In genomic region chr14:95470942-95471499, GRCh38 we compare ENCODE assay signal across 19 cellular contexts. TPM values are rescaled to one million over a fixed set of nuclear protein-coding genes. Genes with fewer than 3 reads are reported as not detected.
A peak's percentile ranks its signal among the peaks of the same experiment; 100 is the strongest.
DNase-seq lines count a peak whose midpoint lies in the region; ATAC-seq and TF ChIP-seq lines count a peak whose summit lies in the region.
"Had no signal": no experiment of that assay in that cellular context is flagged by ENCODE, and none has a peak within 500 bp of the region (broad histone marks: within the 10 kb centered on the region; RNA-seq: fewer than 3 reads in every experiment).

No MANE protein-coding gene starts in this region.

- H3K36me3 ChIP-seq in naive thymus-derived CD4-positive, alpha-beta T cell (ENCODE audit: control insufficient read depth in 2 of 3, insufficient read depth in 3 of 3, low read length in 3 of 3) = peaks cover 0 to 86% (median 6%) of the 10 kb centered on the region in 3 experiments
- H3K36me3 ChIP-seq in uterus (no peaks in the 10 kb centered on the region), neuronal stem cell (replicated peaks in 1 of 2; ENCODE audit: control insufficient read depth in 2 of 2, insufficient read depth in 2 of 2, low read length in 2 of 2) (no peaks in the 10 kb centered on the region)
- H3K36me3 ChIP-seq: MG63 had no signal

- H2BK15ac ChIP-seq in neuronal stem cell (ENCODE audit: low read length) = no peak overlapping the region

- H3K27me3 ChIP-seq in naive thymus-derived CD4-positive, alpha-beta T cell (ENCODE audit: control insufficient read depth in 2 of 2, insufficient read depth in 2 of 2, low read length in 2 of 2) = no peaks in the 10 kb centered on the region
- H3K27me3 ChIP-seq in uterus (no peaks in the 10 kb centered on the region), neuronal stem cell (ENCODE audit: control insufficient read depth in 3 of 3, insufficient read depth in 3 of 3, low read depth in 1 of 3, low read length in 3 of 3) (peaks cover 0 to 20% (median 2%) of the 10 kb centered on the region in 3 experiments)
- H3K27me3 ChIP-seq: MG63, Peyer's patch, upper lobe of right lung had no signal

- TF ChIP-seq CTCF in uterus (IDR thresholded peaks at IDR 0.05) = no peak

- ATAC-seq in activated naive CD4-positive, alpha-beta T cell treated with anti-CD3 and anti-CD28 coated beads, Interleukin-2, amount 50 U/mL, for 72 hours = no peak
- ATAC-seq in central memory CD8-positive, alpha-beta T cell (replicated peaks; ENCODE audit: extremely low read depth, poor library complexity, severe bottlenecking) = no peak
- no peak for ATAC-seq in naive thymus-derived CD4-positive, alpha-beta T cell
- ATAC-seq in esophagus mucosa = no peak
- ATAC-seq: activated CD4-positive, alpha-beta T cell treated with anti-CD3 and anti-CD28 coated beads for 36 hours; HepG2; left lobe of liver; upper lobe of right lung had no signal

- no peak overlapping the region for H2BK5ac ChIP-seq in neuronal stem cell (ENCODE audit: low read length)

- no peak overlapping the region for H2AFZ ChIP-seq in neuronal stem cell (ENCODE audit: low read length)

- H3K4me3 Mint-ChIP-seq in central memory CD8-positive, alpha-beta T cell = no peak overlapping the region
- H3K4me3 Mint-ChIP-seq in naive thymus-derived CD4-positive, alpha-beta T cell = no peak overlapping the region
- H3K4me3 Mint-ChIP-seq: activated CD4-positive, alpha-beta T cell treated with anti-CD3 and anti-CD28 coated beads for 36 hours; activated naive CD4-positive, alpha-beta T cell treated with anti-CD3 and anti-CD28 coated beads, Interleukin-2, amount 50 U/mL, for 24 hours had no signal

- WGBS in neuronal stem cell (ENCODE audit: extremely low coverage in 2 of 2, insufficient read length in 2 of 2, insufficient replicate concordance in 1 of 2), 2 donors = no CpG with 5 or more reads among the region's 5 CpGs

- no peak overlapping the region for H2BK120ac ChIP-seq in neuronal stem cell (ENCODE audit: low read depth, low read length)

- no peak overlapping the region for H3K27ac ChIP-seq in naive thymus-derived CD4-positive, alpha-beta T cell (ENCODE audit: low read depth, low read length)
- H3K27ac ChIP-seq in uterus = peak overlapping the region; percentile 42 to 64
- H3K27ac ChIP-seq in neuronal stem cell (replicated peaks; ENCODE audit: low read length) = no peak overlapping the region
- H3K27ac ChIP-seq: Peyer's patch, upper lobe of right lung had no signal

- no peak overlapping the region for H4K91ac ChIP-seq in neuronal stem cell (ENCODE audit: low read depth, low read length, poor library complexity)

- no peak overlapping the region for H3K9ac ChIP-seq in neuronal stem cell (ENCODE audit: low read depth, low read length, poor library complexity)

- no peaks in the 10 kb centered on the region for H3K4me1 Mint-ChIP-seq in central memory CD8-positive, alpha-beta T cell
- peaks cover 15 to 66% (median 53%) of the 10 kb centered on the region in 7 donors for H3K4me1 Mint-ChIP-seq in naive thymus-derived CD4-positive, alpha-beta T cell

- no peak for DNase-seq in activated naive CD4-positive, alpha-beta T cell treated with anti-CD3 and anti-CD28 coated beads, Interleukin-2, amount 50 U/mL, for 72 hours (ENCODE audit: low spot score in 2 of 2)
- DNase-seq in activated naive CD4-positive, alpha-beta T cell treated with Interleukin-2 at 50 U/mL for 16 hours = no peak
- DNase-seq in central memory CD8-positive, alpha-beta T cell (ENCODE audit: low spot score in 2 of 2) = no peak
- no peak for DNase-seq in naive thymus-derived CD4-positive, alpha-beta T cell
- DNase-seq in uterus = no peak
- DNase-seq in activated CD4-positive, CD25-positive, alpha-beta regulatory T cell treated with anti-CD3 and anti-CD28 coated beads, Interleukin-2, amount 50 U/mL, for 72 hours = no peak
- no peak for DNase-seq in neuronal stem cell (ENCODE audit: low spot score)
- DNase-seq: activated CD4-positive, alpha-beta T cell treated with anti-CD3 and anti-CD28 coated beads for 36 hours; GOT3; NCI-H146; NCI-H226; Peyer's patch; stimulated activated CD4-positive, alpha-beta T cell treated with anti-CD3 and anti-CD28 coated beads, Interleukin-12 subunit alpha, Interleukin-12 subunit beta, amount 100 ng/mL, for 4 hours; upper lobe of right lung had no signal

- no peak overlapping the region for H3K23ac ChIP-seq in neuronal stem cell (ENCODE audit: low read depth, low read length, poor library complexity)

- CTCF ChIA-PET in naive thymus-derived CD4-positive, alpha-beta T cell (lab: Charles Lee) = interaction anchor here (1.4 kb wide), 1 partner anchor 56 kb away, joined by 4 read pairs; no protein-coding TSS in a partner anchor

- no peaks in the 10 kb centered on the region for H3K9me3 ChIP-seq in naive thymus-derived CD4-positive, alpha-beta T cell (ENCODE audit: control insufficient read depth in 2 of 3, low read length in 3 of 3)
- no peaks in the 10 kb centered on the region for H3K9me3 ChIP-seq in uterus
- no peaks in the 10 kb centered on the region for H3K9me3 ChIP-seq in neuronal stem cell (replicated peaks in 1 of 2; ENCODE audit: control insufficient read depth in 2 of 2, insufficient read depth in 1 of 2, low read depth in 1 of 2, low read length in 2 of 2)
- H3K9me3 ChIP-seq: MG63, Peyer's patch, upper lobe of right lung had no signal

- intact Hi-C loops in naive thymus-derived CD4-positive, alpha-beta T cell (cut with micrococcal nuclease) = no loop called here
- intact Hi-C loops in uterus (cut with DNase I; ENCODE audit: low total_unique reads) = no loop called here

- no peaks in the 10 kb centered on the region for H3K9me3 Mint-ChIP-seq in activated naive CD4-positive, alpha-beta T cell treated with anti-CD3 and anti-CD28 coated beads, Interleukin-2, amount 50 U/mL, for 72 hours
- no peaks in the 10 kb centered on the region for H3K9me3 Mint-ChIP-seq in central memory CD8-positive, alpha-beta T cell
- no peaks in the 10 kb centered on the region for H3K9me3 Mint-ChIP-seq in naive thymus-derived CD4-positive, alpha-beta T cell
- H3K9me3 Mint-ChIP-seq: activated naive CD4-positive, alpha-beta T cell treated with anti-CD3 and anti-CD28 coated beads, Interleukin-2, amount 50 U/mL, for 24 hours had no signal

- peaks cover 9 to 28% of the 10 kb centered on the region in 2 donors for H3K36me3 Mint-ChIP-seq in activated naive CD4-positive, alpha-beta T cell treated with anti-CD3 and anti-CD28 coated beads, Interleukin-2, amount 50 U/mL, for 72 hours
- H3K36me3 Mint-ChIP-seq in central memory CD8-positive, alpha-beta T cell (ENCODE audit: insufficient read depth) = peaks cover 30% of the 10 kb centered on the region
- H3K36me3 Mint-ChIP-seq in naive thymus-derived CD4-positive, alpha-beta T cell = peaks cover 13 to 61% (median 39%) of the 10 kb centered on the region in 5 donors

- H2BK12ac ChIP-seq in neuronal stem cell (ENCODE audit: low read length) = no peak overlapping the region

- no peak overlapping the region for H3K4me3 ChIP-seq in naive thymus-derived CD4-positive, alpha-beta T cell (ENCODE audit: low read length)
- H3K4me3 ChIP-seq in uterus (no peak overlapping the region), neuronal stem cell (ENCODE audit: low read length in 2 of 2) (no peak overlapping the region)
- H3K4me3 ChIP-seq: MG63, Peyer's patch, upper lobe of right lung had no signal

- no peak overlapping the region for H3K18ac ChIP-seq in neuronal stem cell (ENCODE audit: low read length)

- no peaks in the 10 kb centered on the region for H3K27me3 Mint-ChIP-seq in central memory CD8-positive, alpha-beta T cell
- H3K27me3 Mint-ChIP-seq in naive thymus-derived CD4-positive, alpha-beta T cell = no peaks in the 10 kb centered on the region
- H3K27me3 Mint-ChIP-seq: activated CD4-positive, alpha-beta T cell treated with anti-CD3 and anti-CD28 coated beads for 36 hours; activated naive CD4-positive, alpha-beta T cell treated with anti-CD3 and anti-CD28 coated beads, Interleukin-2, amount 50 U/mL, for 24 hours had no signal

- no peaks in the 10 kb centered on the region for H3K79me1 ChIP-seq in neuronal stem cell (ENCODE audit: low read depth, low read length)

- TF ChIP-seq POLR2A in uterus (IDR thresholded peaks at IDR 0.05) = no peak

- H2AK5ac ChIP-seq in neuronal stem cell (ENCODE audit: low read depth, low read length) = no peak overlapping the region

- H3K4me1 ChIP-seq in naive thymus-derived CD4-positive, alpha-beta T cell (ENCODE audit: control insufficient read depth in 2 of 2, insufficient read depth in 2 of 2, low read length in 2 of 2) = peaks cover 0 to 21% of the 10 kb centered on the region in 2 donors
- H3K4me1 ChIP-seq in uterus (peaks cover 0 to 11% of the 10 kb centered on the region in 2 donors), neuronal stem cell (ENCODE audit: control insufficient read depth in 2 of 2, insufficient read depth in 1 of 2, low read depth in 1 of 2, low read length in 2 of 2) (peaks cover 0 to 3% of the 10 kb centered on the region in 2 donors)

- no peak overlapping the region for H4K8ac ChIP-seq in neuronal stem cell (ENCODE audit: low read depth, low read length)

- H3K27ac Mint-ChIP-seq in activated naive CD4-positive, alpha-beta T cell treated with anti-CD3 and anti-CD28 coated beads, Interleukin-2, amount 50 U/mL, for 72 hours = peak overlapping the region; percentile 17 to 62
- H3K27ac Mint-ChIP-seq in central memory CD8-positive, alpha-beta T cell (ENCODE audit: low read depth) = peak overlapping the region; percentile 70
- peak overlapping the region in 7 of 9 donors; percentile 69 to 95 (median 80) for H3K27ac Mint-ChIP-seq in naive thymus-derived CD4-positive, alpha-beta T cell
- H3K27ac Mint-ChIP-seq: activated CD4-positive, alpha-beta T cell treated with anti-CD3 and anti-CD28 coated beads for 36 hours had no signal

- no peak overlapping the region for H3K4me2 ChIP-seq in neuronal stem cell (ENCODE audit: insufficient read depth, low read length, poor library complexity, severe bottlenecking)

- no peak overlapping the region for H3K4ac ChIP-seq in neuronal stem cell (ENCODE audit: low read length)

- POLR2A ChIA-PET in naive thymus-derived CD4-positive, alpha-beta T cell (lab: Charles Lee) = no interaction called here

- H3K14ac ChIP-seq in neuronal stem cell (ENCODE audit: low read length) = no peak overlapping the region

RNA-seq across cellular contexts. Expression of gene SYNE3, which starts 45.4 kb away (rescaled TPM):
- 10 to 100 TPM in 1 of 2 donors, 1 to 10 TPM in 1; 9.9 to 73.8 TPM for total RNA-seq in activated naive CD4-positive, alpha-beta T cell treated with anti-CD3 and anti-CD28 coated beads, Interleukin-2, amount 50 U/mL, for 72 hours
- 10 to 100 TPM; 46.7 to 83.9 (median 52.5) TPM for total RNA-seq in naive thymus-derived CD4-positive, alpha-beta T cell
- 1 to 10 TPM; 6.8 to 7.0 TPM for polyA plus RNA-seq in naive thymus-derived CD4-positive, alpha-beta T cell
- total RNA-seq in uterus (10 to 100 TPM in 2 of 4 donors, 1 to 10 TPM in 2; 4.9 to 36.1 (median 15.2) TPM), esophagus mucosa (1.9 TPM)
- polyA plus RNA-seq in neuronal stem cell (2013, experiment 1 of 2) = 0.06 TPM
- polyA plus RNA-seq in neuronal stem cell (2013, experiment 2 of 2) = 0.07 TPM

Comparison
In these comparisons a context has a peak if more than half of its experiments do, and no peak if none do; other contexts are left out.
1. H3K27ac ChIP-seq: peak in uterus (2 of 2); none in naive thymus-derived CD4-positive, alpha-beta T cell (single experiment) and neuronal stem cell (single experiment).
2. Peak in every context shown above with its lines, with median percentiles within 50 percentile points of each other: H3K27ac Mint-ChIP-seq.